Comparison of ENCODE assay signal across 8 cellular contexts in the genomic region with DNA sequence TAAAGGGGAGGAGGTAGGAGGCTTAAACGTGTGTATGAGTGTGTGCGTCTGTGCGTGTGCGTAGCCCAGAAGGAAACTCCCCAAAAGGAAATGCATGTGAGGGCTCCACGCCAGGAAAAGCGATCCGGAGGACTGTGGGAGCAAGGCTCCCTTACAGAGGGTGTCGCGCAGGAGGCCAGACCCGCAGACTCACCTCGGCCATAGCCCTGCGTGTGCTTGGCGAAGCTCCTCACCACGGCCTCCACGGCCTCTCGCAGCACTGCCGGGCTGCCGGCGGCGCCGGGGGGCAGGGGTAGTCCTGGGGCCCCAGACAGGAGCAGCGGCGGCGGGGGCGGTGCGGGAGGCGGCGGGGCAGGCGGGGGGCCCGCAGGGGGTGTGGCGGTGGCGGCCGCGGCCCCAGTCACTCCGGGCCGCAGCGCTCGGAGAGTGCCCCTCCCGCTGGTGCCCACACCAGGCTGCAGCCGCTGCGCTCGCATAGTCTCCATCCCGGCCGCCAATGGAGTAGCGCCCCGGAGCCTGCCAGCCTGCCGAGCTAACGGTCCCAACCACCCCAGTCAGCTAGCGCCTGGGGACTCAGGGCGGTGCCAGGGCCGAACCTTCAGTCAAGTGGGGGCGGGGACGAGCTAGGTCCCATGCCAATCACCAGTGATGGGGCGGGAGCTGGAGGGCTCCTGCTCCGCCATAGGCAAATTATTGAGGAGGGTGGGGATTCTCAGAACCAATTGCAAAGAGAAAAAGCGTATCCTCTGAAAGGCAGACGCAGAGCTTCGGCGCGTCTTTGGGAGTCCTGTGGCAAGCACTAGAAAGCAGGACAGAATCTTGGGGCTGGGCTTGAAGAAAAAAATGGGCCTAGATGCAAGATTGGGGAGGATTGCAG. TPM values are rescaled to one million over a fixed set of nuclear protein-coding genes. Genes with fewer than 3 reads are reported as not detected.
DNase-seq lines count a peak whose midpoint lies in the region; ATAC-seq, FAIRE-seq and TF ChIP-seq lines count a peak whose summit lies in the region.

A gene (minus strand): TSS at position 575 of the 877 bp plus-strand sequence. CDS start 90 bp downstream, at position 485.

- H3K36me3 ChIP-seq in astrocyte (ENCODE audit: insufficient read depth, low read length) (peaks cover 5% of the 10 kb centered on the region), rectal smooth muscle tissue (ENCODE audit: control insufficient read depth, insufficient read depth, low read length) (no peaks in the 10 kb centered on the region), aorta (ENCODE audit: control insufficient read depth in 1 of 2, insufficient read depth in 2 of 2, low read length in 1 of 2) (no peaks in the 10 kb centered on the region)

- no peak for FAIRE-seq in astrocyte (lab: Jason Lieb, UNC)

- H3K9me3 Mint-ChIP-seq in astrocyte (ENCODE audit: unreplicated experiment) = no peaks in the 10 kb centered on the region

- peaks cover 48% of the 10 kb centered on the region for H3K79me2 ChIP-seq in astrocyte (ENCODE audit: insufficient read depth, low read length)

- 0% methylated on average over 48 to 60 of the region's 60 CpGs for WGBS in aorta, 2 donors

- H3K27me3 Mint-ChIP-seq in astrocyte (ENCODE audit: low read depth, unreplicated experiment) = no peaks in the 10 kb centered on the region

- intact Hi-C loops in aorta (cut with DNase I) = loop anchor here in 1 of 2 donors (2.0 to 10.0 kb wide), 3 partner anchors 31 to 83 kb away; a partner anchor contains a TSS

- H3K4me3 Mint-ChIP-seq in astrocyte (ENCODE audit: unreplicated experiment) = peak within 1 kb of the TSS; percentile 92

- no peak for TF ChIP-seq CTCF in astrocyte (IDR thresholded peaks at IDR 0.05; ENCODE audit: insufficient read depth, low read depth, low read length)

- ATAC-seq in GM18505 (IDR thresholded peaks at IDR 0.05; ENCODE audit: unreplicated experiment) = peak; percentile 88
- ATAC-seq in HG02973 (IDR thresholded peaks at IDR 0.05; ENCODE audit: unreplicated experiment) = peak; percentile 80
- ATAC-seq in aorta (ENCODE audit: low FRiP score) = peak; percentile 92

- H3K27ac Mint-ChIP-seq in astrocyte (ENCODE audit: unreplicated experiment) = peak within 1 kb of the TSS; percentile 13

- H3K4me1 ChIP-seq in astrocyte (ENCODE audit: insufficient read depth, low read length) (peaks cover 31% of the 10 kb centered on the region), rectal smooth muscle tissue (ENCODE audit: control insufficient read depth, insufficient read depth, low read length) (peaks cover 26% of the 10 kb centered on the region), aorta (ENCODE audit: control insufficient read depth in 1 of 2, insufficient read depth in 2 of 2, low read length in 2 of 2) (peaks cover 3 to 4% of the 10 kb centered on the region in 2 donors)

- no peaks in the 10 kb centered on the region for H3K36me3 Mint-ChIP-seq in astrocyte (ENCODE audit: low read depth, unreplicated experiment)

- no peaks in the 10 kb centered on the region for H3K27me3 ChIP-seq in astrocyte (ENCODE audit: insufficient read depth, low read length)
- peaks cover 2% of the 10 kb centered on the region for H3K27me3 ChIP-seq in rectal smooth muscle tissue (ENCODE audit: control insufficient read depth, insufficient read depth, low read length)
- H3K27me3 ChIP-seq in aorta (ENCODE audit: control insufficient read depth in 1 of 2, insufficient read depth in 2 of 2, low read length in 1 of 2) = no peaks in the 10 kb centered on the region

- DNase-seq in NCI-H2029 (lab: John Stamatoyannopoulos, UW) (peak; percentile 94), T-helper 22 cell (ENCODE audit: low read depth) (peak; percentile 93), astrocyte (ENCODE audit: low read depth) (peak; percentile 93), hepatic stellate cell (ENCODE audit: low spot score) (peak; percentile 98), aorta (peak; percentile 98)

- H3K9me3 ChIP-seq in astrocyte (ENCODE audit: insufficient read depth, low read depth, low read length) (no peaks in the 10 kb centered on the region), aorta (ENCODE audit: control insufficient read depth, low read length) (no peaks in the 10 kb centered on the region)

- peak within 1 kb of the TSS; percentile 56 for H2AFZ ChIP-seq in astrocyte (ENCODE audit: low read depth, low read length)

- peaks cover 25% of the 10 kb centered on the region for H3K4me1 Mint-ChIP-seq in astrocyte (ENCODE audit: low read depth, unreplicated experiment)

- peak within 1 kb of the TSS; percentile 82 for H3K9ac ChIP-seq in astrocyte (ENCODE audit: low read length)
- peak within 1 kb of the TSS; percentile 57 for H3K9ac ChIP-seq in rectal smooth muscle tissue (ENCODE audit: low read length)

- H3K4me3 ChIP-seq in astrocyte (ENCODE audit: insufficient read depth, low read depth, low read length) (peak within 1 kb of the TSS; percentile 78), rectal smooth muscle tissue (ENCODE audit: low read length) (peak within 1 kb of the TSS; percentile 81), aorta (ENCODE audit: low read length in 2 of 2) (peak within 1 kb of the TSS; percentile 64 to 97)

- TF ChIP-seq POLR2A in GM18505 (IDR thresholded peaks at IDR 0.05; ENCODE audit: borderline replicate concordance, extremely low read depth, insufficient read depth, insufficient read length) = peak; percentile 77

- H3K4me2 ChIP-seq in astrocyte (ENCODE audit: low read length) = peak within 1 kb of the TSS; percentile 92

- peaks cover 26% of the 10 kb centered on the region for H4K20me1 ChIP-seq in astrocyte (ENCODE audit: insufficient read depth, low read length)

- H3K27ac ChIP-seq in astrocyte (ENCODE audit: low read depth, low read length) = peak within 1 kb of the TSS; percentile 83
- H3K27ac ChIP-seq in rectal smooth muscle tissue (ENCODE audit: low read depth, low read length) = peak within 1 kb of the TSS; percentile 98
- peak within 1 kb of the TSS; percentile 89 to 97 for H3K27ac ChIP-seq in aorta (ENCODE audit: low read depth in 1 of 2, low read length in 2 of 2)

RNA-seq across cellular contexts. Expression of the gene that starts here (rescaled TPM):
- total RNA-seq in astrocyte (35.4 and 37.2 TPM in 2 replicates), aorta (10 to 100 TPM; 53.2 to 60.0 TPM)
- polyA plus RNA-seq in aorta = 10 to 100 TPM; 18.0 to 29.3 TPM

Comparison
In these comparisons a context has a peak if more than half of its experiments do, and no peak if none do; other contexts are left out.
1. Peak in every context shown above with its lines: DNase-seq, ATAC-seq, H3K4me3 ChIP-seq and H3K27ac ChIP-seq.